1 cellular context compared by ENCODE assay signal in genomic region chr11:12674571-12674935, GRCh38.
TF ChIP-seq lines count a peak whose summit lies in the region.

No MANE protein-coding gene starts in this region.

TF ChIP-seq in K562, 482 proteins besides CTCF, POLR2A, EP300 and RAD21 (continued from another document):
- no peak for TF ChIP-seq HNRNPK (IDR thresholded peaks at IDR 0.05; ENCODE audit: low read depth, low read length, poor library complexity, severe bottlenecking)
- TF ChIP-seq ZFX (CRISPR knock-in tag; IDR thresholded peaks at IDR 0.05), result peak; percentile 21; the same call in 1 of the 2 replicates
